In genomic region chr1:5161372-5161771, GRCh38 we compare ENCODE assay signal across 20 cellular contexts.
DNase-seq lines count a peak whose midpoint lies in the region; TF ChIP-seq lines count a peak whose summit lies in the region.
"Had no signal": no experiment of that assay in that cellular context is flagged by ENCODE, and none has a peak within 500 bp of the region (broad histone marks: within the 10 kb centered on the region; RNA-seq: fewer than 3 reads in every experiment).

No MANE protein-coding gene starts in this region.

- H3K27ac ChIP-seq in H9 (ENCODE audit: insufficient read length, low read depth, low read length), result no peak overlapping the region
- H3K27ac ChIP-seq: C4-2B, HL-60 had no signal

- no peak for TF ChIP-seq POLR2A in lower leg skin (IDR thresholded peaks at IDR 0.05)

- intact Hi-C loops in lower leg skin (cut with DNase I; ENCODE audit: low total_unique reads), result no loop called here

- H3K4me3 ChIP-seq in lower leg skin (ENCODE audit: low read depth, poor library complexity, severe bottlenecking), result no peak overlapping the region
- H3K4me3 ChIP-seq: HAP-1 had no signal

- H2BK120ac ChIP-seq in H9 (ENCODE audit: low read depth, low read length, poor library complexity, severe bottlenecking), result no peak overlapping the region

- no peak overlapping the region for H2BK12ac ChIP-seq in H9 (ENCODE audit: insufficient read length, low read depth, low read length)

- no peak overlapping the region for H2BK5ac ChIP-seq in H9 (ENCODE audit: insufficient read length, low read length)

- no peaks in the 10 kb centered on the region for H3K23me2 ChIP-seq in H9 (ENCODE audit: insufficient read length, low read depth, low read length, poor library complexity, severe bottlenecking)

- no peak overlapping the region for H2BK20ac ChIP-seq in H9 (ENCODE audit: low read depth, low read length, poor library complexity, severe bottlenecking)

- H3K27ac Mint-ChIP-seq in H9, result no peak overlapping the region
- H3K27ac Mint-ChIP-seq: IgD-negative memory B cell, T-helper 17 cell had no signal

- H3K4me1 ChIP-seq in H9 (ENCODE audit: insufficient read depth, low read length), result no peaks in the 10 kb centered on the region
- H3K4me1 ChIP-seq: HAP-1 had no signal

- no peak overlapping the region for H3K4ac ChIP-seq in H9 (ENCODE audit: low read depth, low read length)

- no peak overlapping the region for H3K23ac ChIP-seq in H9 (ENCODE audit: insufficient read length, low read depth, low read length)

- H3K18ac ChIP-seq in H9 (ENCODE audit: insufficient read length, low read depth, low read length), result no peak overlapping the region

- WGBS in H9 (ENCODE audit: extremely low coverage, insufficient read length, low lambda C conversion rate), result no CpG with 5 or more reads among the region's 4 CpGs
- WGBS in lower leg skin, 2 donors, result 39 to 47% methylated on average over 4 of the region's 4 CpGs

- no peak overlapping the region for H4K8ac ChIP-seq in H9 (replicated peaks; ENCODE audit: insufficient read length, low read depth, low read length)

- H3K79me2 ChIP-seq in H9 (ENCODE audit: insufficient read depth, low read length), result no peaks in the 10 kb centered on the region

- H3K4me1 Mint-ChIP-seq in H9, result peaks cover 9 to 17% of the 10 kb centered on the region in 2 experiments; a peak in 3 of 4 replicates
- H3K4me1 Mint-ChIP-seq: IgD-negative memory B cell, T-helper 17 cell had no signal

- no peak overlapping the region for H3K9ac ChIP-seq in H9 (ENCODE audit: extremely low read depth, insufficient read length, low read length)

- no peak overlapping the region for H3K4me2 ChIP-seq in H9 (ENCODE audit: insufficient read depth, insufficient read length, low read length)

- no peak overlapping the region for H2AFZ ChIP-seq in H9 (ENCODE audit: low read length)

- H3K79me1 ChIP-seq in H9 (ENCODE audit: insufficient read depth, low read depth, low read length, poor library complexity, severe bottlenecking), result no peaks in the 10 kb centered on the region

- peaks cover 25% of the 10 kb centered on the region for H3K27me3 Mint-ChIP-seq in H9 (ENCODE audit: low read depth)
- H3K27me3 Mint-ChIP-seq: IgD-negative memory B cell had no signal

- no peak overlapping the region for H3K14ac ChIP-seq in H9 (ENCODE audit: insufficient read depth, low read length)

- in situ Hi-C loops in ACHN (cut with HindIII; ENCODE audit: low pct_ligation_motif_present, low pct_unique_long_range_greater_than_20kb, low sequenced_read_pairs), result no loop called here
- in situ Hi-C loops in G401 (cut with HindIII; ENCODE audit: low sequenced_read_pairs), result no loop called here

- no peak overlapping the region for H2AK5ac ChIP-seq in H9 (ENCODE audit: insufficient read length, low read length)

- H4K91ac ChIP-seq in H9 (ENCODE audit: insufficient read length, low read depth, low read length), result no peak overlapping the region

- H4K20me1 ChIP-seq in H9 (ENCODE audit: control insufficient read depth, insufficient read depth, insufficient read length), result no peaks in the 10 kb centered on the region

- peak; percentile 20 for DNase-seq in NCI-H748 (lab: John Stamatoyannopoulos, UW; ENCODE audit: unreplicated experiment)
- DNase-seq in NCI-H748 treated with DMSO at 0.1 percent for 48 hours (lab: John Stamatoyannopoulos, UW), result no peak
- peak; percentile 74 for DNase-seq in H9
- peak; percentile 49 for DNase-seq in SW480 (ENCODE audit: low spot score)
- peak; percentile 68 for DNase-seq in islet precursor cell
- DNase-seq in ACHN, result no peak
- no peak for DNase-seq in lower leg skin (ENCODE audit: low spot score in 2 of 2)
- no peak for DNase-seq in G401 (ENCODE audit: low spot score)
- DNase-seq: DMS 273 treated with DMSO at 0.1 percent for 48 hours, Kasumi-1, MM.1S, NCI-H1105, NCI-H1930, NCI-H2227 treated with DMSO at 0.1 percent for 48 hours, NCI-H774, T-helper 17 cell had no signal

- peaks cover 10 to 15% of the 10 kb centered on the region in 2 experiments for H3K9me3 Mint-ChIP-seq in H9

- peak; percentile 46; the same call in 2 of the 3 replicates for TF ChIP-seq CTCF in H9 (conservative IDR thresholded peaks at IDR 0.05)
- TF ChIP-seq CTCF in lower leg skin (IDR thresholded peaks at IDR 0.05), result no peak

- H3K9me3 ChIP-seq in H9 (ENCODE audit: control insufficient read depth, low read depth, low read length), result no peaks in the 10 kb centered on the region
- H3K9me3 ChIP-seq: HAP-1 had no signal

- H2BK15ac ChIP-seq in H9 (ENCODE audit: low read depth, low read length), result no peak overlapping the region

- no peak overlapping the region for H3K56ac ChIP-seq in H9 (ENCODE audit: insufficient read length, low read depth, low read length)

- no peak overlapping the region for H3K4me3 Mint-ChIP-seq in H9
- H3K4me3 Mint-ChIP-seq: IgD-negative memory B cell, T-helper 17 cell had no signal

- no peaks in the 10 kb centered on the region; a peak in 1 of 7 replicates for H3K36me3 Mint-ChIP-seq in H9 (ENCODE audit: insufficient read depth in 1 of 3, low read depth in 3 of 3)
- H3K36me3 Mint-ChIP-seq: IgD-negative memory B cell had no signal

- no peak overlapping the region for H4K5ac ChIP-seq in H9 (ENCODE audit: insufficient read length, low read depth, low read length)

- H3K27me3 ChIP-seq in H9 (ENCODE audit: insufficient read depth, low read length), result no peaks in the 10 kb centered on the region

- H3T11ph ChIP-seq in H9 (ENCODE audit: low read length), result no peak overlapping the region

Comparison
In these comparisons a context has a peak if more than half of its experiments do, and no peak if none do; other contexts are left out.
1. DNase-seq: peak in NCI-H748 (single experiment), H9 (single experiment), SW480 (single experiment) and islet precursor cell (single experiment); none in NCI-H748 treated with DMSO at 0.1 percent for 48 hours (single experiment), ACHN (single experiment), lower leg skin (0 of 2) and G401 (single experiment).